8 cellular contexts compared by ENCODE assay signal in genomic region chrX:57121162-57121741, GRCh38. TPM values are rescaled to one million over a fixed set of nuclear protein-coding genes. Genes with fewer than 3 reads are reported as not detected.
DNase-seq lines count a peak whose midpoint lies in the region; ATAC-seq and TF ChIP-seq lines count a peak whose summit lies in the region.

TSS of gene SPIN2B (minus strand) at chrX:57121548.

- peak; percentile 32 for TF ChIP-seq CTCF in C4-2B (conservative IDR thresholded peaks at IDR 0.05)

- H3K27ac ChIP-seq in C4-2B = peak within 1 kb of the TSS; percentile 89

- POLR2A ChIA-PET in activated CD4-positive, alpha-beta memory T cell treated with anti-CD3 and anti-CD28 coated beads for 36 hours (lab: Charles Lee) = interaction anchor here (0.7 kb wide), 1 partner anchor 308 kb away, joined by 5 read pairs; no protein-coding TSS in a partner anchor

- H3K36me3 Mint-ChIP-seq in activated CD4-positive, alpha-beta memory T cell treated with anti-CD3 and anti-CD28 coated beads for 36 hours = peaks cover 4% of the 10 kb centered on the region

- H3K4me3 Mint-ChIP-seq in activated CD4-positive, alpha-beta memory T cell treated with anti-CD3 and anti-CD28 coated beads for 36 hours = peak within 1 kb of the TSS; percentile 84

- H3K27me3 Mint-ChIP-seq in activated CD4-positive, alpha-beta memory T cell treated with anti-CD3 and anti-CD28 coated beads for 36 hours = no peaks in the 10 kb centered on the region

- CTCF ChIA-PET in activated CD4-positive, alpha-beta memory T cell treated with anti-CD3 and anti-CD28 coated beads for 36 hours (lab: Charles Lee) = no interaction called here

- DNase-seq in NCI-H82 (lab: John Stamatoyannopoulos, UW) = peak; percentile 97
- peak; percentile 90 for DNase-seq in activated CD4-positive, alpha-beta memory T cell treated with anti-CD3 and anti-CD28 coated beads for 36 hours
- peak; percentile 56 for DNase-seq in effector CD4-positive, alpha-beta T cell
- DNase-seq in lung microvascular endothelial cell (ENCODE audit: low read depth in 2 of 2) = peak; percentile 80 to 94
- peak; percentile 52 to 76 (median 59) for DNase-seq in stimulated activated CD4-positive, alpha-beta T cell treated with anti-CD3 and anti-CD28 coated beads, TNF-alpha, amount 100 ng/mL, for 48 hours (ENCODE audit: low read depth in 3 of 3)

- H3K27ac Mint-ChIP-seq in activated CD4-positive, alpha-beta memory T cell treated with anti-CD3 and anti-CD28 coated beads for 36 hours = peak within 1 kb of the TSS; percentile 86

- intact Hi-C loops in activated CD4-positive, alpha-beta memory T cell treated with anti-CD3 and anti-CD28 coated beads for 36 hours (cut with micrococcal nuclease) = loop anchor here (1.0 to 10.0 kb wide), 4 partner anchors 126 to 784 kb away; partner anchors contain the start of gene SPIN3

- peaks cover 5% of the 10 kb centered on the region for H3K4me1 Mint-ChIP-seq in activated CD4-positive, alpha-beta memory T cell treated with anti-CD3 and anti-CD28 coated beads for 36 hours (ENCODE audit: low read depth)

- ATAC-seq in GM19372 (IDR thresholded peaks at IDR 0.05; ENCODE audit: low read depth, unreplicated experiment) = peak; percentile 99
- peak; percentile 100 for ATAC-seq in HG03521 (IDR thresholded peaks at IDR 0.05; ENCODE audit: unreplicated experiment)

- H3K9me3 Mint-ChIP-seq in activated CD4-positive, alpha-beta memory T cell treated with anti-CD3 and anti-CD28 coated beads for 36 hours = no peaks in the 10 kb centered on the region

RNA-seq across cellular contexts. Expression of gene SPIN2B, which starts in this region (rescaled TPM):
- total RNA-seq in activated CD4-positive, alpha-beta memory T cell treated with anti-CD3 and anti-CD28 coated beads for 36 hours = 1 to 10 TPM; 5.1 to 7.7 TPM
- 4.8 and 9.3 TPM in 2 replicates for total RNA-seq in lung microvascular endothelial cell

Comparison
In these comparisons a context has a peak if more than half of its experiments do, and no peak if none do; other contexts are left out.
1. Peak in every context shown above with its lines: DNase-seq, ATAC-seq and H3K27ac ChIP-seq.